Comparison of ENCODE assay signal across 16 cellular contexts in the genomic region with DNA sequence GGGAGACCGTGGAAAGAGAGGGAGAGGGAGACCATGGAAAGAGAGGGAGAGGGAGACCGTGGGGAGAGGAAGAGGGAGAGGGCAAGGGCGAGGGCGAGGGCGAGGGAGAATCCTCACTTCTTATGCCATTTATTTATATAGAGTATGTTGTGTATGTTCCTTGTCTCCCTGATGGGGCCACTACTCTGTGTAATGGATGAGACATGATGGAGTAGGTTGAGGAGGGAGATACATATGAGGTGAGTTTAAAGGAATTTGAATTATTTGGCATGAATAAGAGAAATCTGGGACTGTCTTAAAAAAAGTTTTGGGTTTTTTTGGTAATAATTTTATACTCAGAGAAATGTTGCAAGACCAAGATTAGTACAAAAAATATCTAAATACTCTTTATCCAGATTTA. TPM values are rescaled to one million over a fixed set of nuclear protein-coding genes. Genes with fewer than 3 reads are reported as not detected.
DNase-seq lines count a peak whose midpoint lies in the region; ATAC-seq, FAIRE-seq and TF ChIP-seq lines count a peak whose summit lies in the region.
"Had no signal": no experiment of that assay in that cellular context is flagged by ENCODE, and none has a peak within 500 bp of the region (broad histone marks: within the 10 kb centered on the region; RNA-seq: fewer than 3 reads in every experiment).

No MANE protein-coding gene starts in this region.

- DNase-seq in AG20443 (ENCODE audit: low spot score): peak; percentile 71
- DNase-seq in MG63: peak; percentile 29
- DNase-seq in dedifferentiated amniotic fluid mesenchymal stem cell (ENCODE audit: extremely low spot score): peak; percentile 63
- DNase-seq in mesenchymal stem cell: peak; percentile 33
- DNase-seq in GM12891 (ENCODE audit: insufficient read length, low spot score): no peak
- no peak for DNase-seq in dorsolateral prefrontal cortex
- DNase-seq: activated CD4-positive, alpha-beta T cell treated with anti-CD3 and anti-CD28 coated beads, Interleukin-2, amount 10 ng/mL, durations not matched to agents 7 days and 5 days; activated effector memory CD4-positive, alpha-beta T cell treated with anti-CD3 and anti-CD28 coated beads, Interleukin-2, amount 50 U/mL, for 16 hours; CD4-positive, CD25-positive, alpha-beta regulatory T cell; cerebellar nuclear complex; kidney glomerular epithelial cell; NCI-H345; right lobe of liver; T-helper 17 cell had no signal

- peaks cover 10% of the 10 kb centered on the region for H3K79me1 ChIP-seq in mesenchymal stem cell (replicated peaks; ENCODE audit: low read length, poor library complexity, severe bottlenecking)

- H3K4me3 ChIP-seq in MG63 (no peak overlapping the region), mesenchymal stem cell (ENCODE audit: insufficient read depth in 1 of 2, low read depth in 1 of 2, low read length in 2 of 2) (no peak overlapping the region), dorsolateral prefrontal cortex (no peak overlapping the region)
- H3K4me3 ChIP-seq: right lobe of liver had no signal

- H3K27me3 ChIP-seq in MG63: no peaks in the 10 kb centered on the region
- no peaks in the 10 kb centered on the region for H3K27me3 ChIP-seq in mesenchymal stem cell (ENCODE audit: control insufficient read depth in 1 of 2, insufficient read depth in 1 of 2, low read length in 2 of 2)
- H3K27me3 ChIP-seq in dorsolateral prefrontal cortex: no peaks in the 10 kb centered on the region
- H3K27me3 ChIP-seq: right lobe of liver had no signal

- H4K8ac ChIP-seq in mesenchymal stem cell (ENCODE audit: low read length): no peak overlapping the region

- WGBS in mesenchymal stem cell: 38% methylated on average over 4 of the region's 5 CpGs

- no peaks in the 10 kb centered on the region for H3K36me3 ChIP-seq in MG63
- no peaks in the 10 kb centered on the region for H3K36me3 ChIP-seq in mesenchymal stem cell (ENCODE audit: control insufficient read depth in 1 of 2, insufficient read depth in 2 of 2, low read depth in 1 of 2, low read length in 2 of 2)
- H3K36me3 ChIP-seq: right lobe of liver had no signal

- no peak overlapping the region for H2BK12ac ChIP-seq in mesenchymal stem cell (ENCODE audit: low read length in 2 of 2)

- peaks cover 7% of the 10 kb centered on the region for H3K4me1 ChIP-seq in mesenchymal stem cell (ENCODE audit: control insufficient read depth, insufficient read depth, low read depth, low read length)

- ATAC-seq in HG03521 (IDR thresholded peaks at IDR 0.05; ENCODE audit: unreplicated experiment) (no peak), HG03354 (IDR thresholded peaks at IDR 0.05; ENCODE audit: poor library complexity, severe bottlenecking, unreplicated experiment) (no peak)
- ATAC-seq: T-helper 17 cell had no signal

- H3K4me2 ChIP-seq in mesenchymal stem cell (ENCODE audit: low read length, poor library complexity, severe bottlenecking): no peak overlapping the region

- TF ChIP-seq POLR2A in GM12891 (IDR thresholded peaks at IDR 0.05; ENCODE audit: low read depth, low read length): no peak

- H3K9ac ChIP-seq in mesenchymal stem cell (ENCODE audit: low read length): peak overlapping the region; percentile 72

- intact Hi-C loops in dorsolateral prefrontal cortex (cut with DNase I): no loop called here

- H3K18ac ChIP-seq in mesenchymal stem cell (ENCODE audit: low read depth in 1 of 2, low read length in 2 of 2): no peak overlapping the region

- no peak for FAIRE-seq in GM12891 (lab: Jason Lieb, UNC)

- no peak overlapping the region for H2AK5ac ChIP-seq in mesenchymal stem cell (ENCODE audit: low read length, severe bottlenecking)

- no peak overlapping the region for H2BK5ac ChIP-seq in mesenchymal stem cell (ENCODE audit: low read depth, low read length, poor library complexity, severe bottlenecking)

- H3K14ac ChIP-seq in mesenchymal stem cell (ENCODE audit: low read length in 2 of 2): no peak overlapping the region

- no peak overlapping the region for H2AFZ ChIP-seq in mesenchymal stem cell (ENCODE audit: low read depth, low read length)

- H4K91ac ChIP-seq in mesenchymal stem cell (ENCODE audit: low read length): no peak overlapping the region

- H2BK15ac ChIP-seq in mesenchymal stem cell (ENCODE audit: low read depth, poor library complexity, severe bottlenecking): no peak overlapping the region

- H3K23ac ChIP-seq in mesenchymal stem cell (ENCODE audit: low read length in 2 of 2): no peak overlapping the region

- H3K4ac ChIP-seq in mesenchymal stem cell (ENCODE audit: low read depth in 1 of 2, low read length in 2 of 2): no peak overlapping the region

- no peak overlapping the region for H2BK120ac ChIP-seq in mesenchymal stem cell (ENCODE audit: low read depth, low read length)

- TF ChIP-seq CTCF in dorsolateral prefrontal cortex (IDR thresholded peaks at IDR 0.05 in 54 of 56, conservative IDR thresholded peaks at IDR 0.05 in 2 of 56; ENCODE audit: low read depth in 1 of 56, partially characterized antibody in 56 of 56): no peak

- H3K9me3 ChIP-seq in MG63 (no peaks in the 10 kb centered on the region), mesenchymal stem cell (ENCODE audit: control insufficient read depth, low read length) (no peaks in the 10 kb centered on the region)
- H3K9me3 ChIP-seq: right lobe of liver had no signal

- H3K27ac ChIP-seq in mesenchymal stem cell (ENCODE audit: low read length, poor library complexity, severe bottlenecking) (peak overlapping the region; percentile 70), dorsolateral prefrontal cortex (no peak overlapping the region)
- H3K27ac ChIP-seq: right lobe of liver had no signal

TF ChIP-seq in GM12891, 5 proteins besides CTCF, POLR2A, EP300 and RAD21:
- no peak for TF ChIP-seq POU2F2 (IDR thresholded peaks at IDR 0.05; ENCODE audit: low read depth, low read length)
- no peak for TF ChIP-seq PAX5 (IDR thresholded peaks at IDR 0.05; ENCODE audit: insufficient read depth, low read length, severe bottlenecking)
- TF ChIP-seq SPI1 (IDR thresholded peaks at IDR 0.05; ENCODE audit: low read depth, low read length): no peak
- no peak for TF ChIP-seq POLR2AphosphoS5 (IDR thresholded peaks at IDR 0.05; ENCODE audit: low read depth, low read length)
TF ChIP-seq in GM12891: peak in this region for 0.

RNA-seq across cellular contexts. Expression of gene CCSER2, which starts 20.0 kb away (rescaled TPM):
- total RNA-seq in MG63 (2014; rRNA removed; shearing (Covaris generic); ENCODE audit: low replicate concordance): 20.6 and 30.1 TPM in 2 replicates
- 58.4 TPM for polyA plus RNA-seq in mesenchymal stem cell (2013, experiment 1 of 2)
- 56.6 TPM for polyA plus RNA-seq in mesenchymal stem cell (2013, experiment 2 of 2)
- polyA plus RNA-seq in GM12891 (2012; ENCODE audit: low read depth, missing spikeins): 5.6 TPM
- total RNA-seq in dorsolateral prefrontal cortex: 100 to 1,000 TPM; 103 to 206 (median 150) TPM

Comparison
In these comparisons a context has a peak if more than half of its experiments do, and no peak if none do; other contexts are left out.
1. DNase-seq: peak in AG20443 (single experiment), MG63 (single experiment), dedifferentiated amniotic fluid mesenchymal stem cell (single experiment) and mesenchymal stem cell (single experiment); none in GM12891 (single experiment) and dorsolateral prefrontal cortex (0 of 10).